Comparison of ENCODE assay signal across 1 cellular context in genomic region chr22:41285820-41286638, GRCh38.
TF ChIP-seq lines count a peak whose summit lies in the region.

Gene RANGAP1 (minus strand): TSS chr22:41286187. CDS start chr22:41281044, 5,143 bp downstream.

TF ChIP-seq in HepG2, 621 proteins besides CTCF, POLR2A, EP300 and RAD21 (continued from another document and continues in another):
- peak; percentile 96 for TF ChIP-seq ZBTB40 (IDR thresholded peaks at IDR 0.05)
- peak; percentile 100 for TF ChIP-seq ZBTB40 (CRISPR knock-in tag; IDR thresholded peaks at IDR 0.05)
- no peak for TF ChIP-seq ZSCAN21 (CRISPR knock-in tag; IDR thresholded peaks at IDR 0.05; ENCODE audit: borderline replicate concordance)
- no peak for TF ChIP-seq RBAK (CRISPR knock-in tag; IDR thresholded peaks at IDR 0.05)
- TF ChIP-seq ZNF780A (CRISPR knock-in tag; IDR thresholded peaks at IDR 0.05): no peak
- TF ChIP-seq SRY (CRISPR knock-in tag; IDR thresholded peaks at IDR 0.05): no peak; the same call in 1 of the 2 replicates
- TF ChIP-seq ISL2 (CRISPR knock-in tag; IDR thresholded peaks at IDR 0.05): no peak; the same call in 1 of the 2 replicates
- peak; percentile 66; the same call in 1 of the 2 replicates for TF ChIP-seq NFKB2 (CRISPR knock-in tag; IDR thresholded peaks at IDR 0.05; ENCODE audit: borderline replicate concordance)
- TF ChIP-seq BCL6 (CRISPR knock-in tag; IDR thresholded peaks at IDR 0.05): no peak
- no peak for TF ChIP-seq ZNF792 (CRISPR knock-in tag; IDR thresholded peaks at IDR 0.05)
- peak; percentile 71 for TF ChIP-seq HNRNPLL (IDR thresholded peaks at IDR 0.05; ENCODE audit: low read depth, low read length, poor library complexity, severe bottlenecking)
- TF ChIP-seq ZNF775 (CRISPR knock-in tag; IDR thresholded peaks at IDR 0.05; ENCODE audit: borderline replicate concordance): no peak
- no peak; the same call in 1 of the 2 replicates for TF ChIP-seq PHF21A (CRISPR knock-in tag; IDR thresholded peaks at IDR 0.05)
- 0 out of 2 replicates have a peak, but pooled peaks have one; percentile 36 for TF ChIP-seq ZHX1 (CRISPR knock-in tag; IDR thresholded peaks at IDR 0.05; ENCODE audit: low read depth)
- no peak for TF ChIP-seq TOE1 (CRISPR knock-in tag; IDR thresholded peaks at IDR 0.05)
- no peak for TF ChIP-seq PHF8 (CRISPR knock-in tag; IDR thresholded peaks at IDR 0.05)
- TF ChIP-seq SALL1 (CRISPR knock-in tag; IDR thresholded peaks at IDR 0.05): peak; percentile 29; the same call in 1 of the 2 replicates
- TF ChIP-seq TEAD3 (CRISPR knock-in tag; optimal IDR thresholded peaks at IDR 0.05; ENCODE audit: borderline replicate concordance): peak; percentile 25
- no peak for TF ChIP-seq ZNF572 (CRISPR knock-in tag; IDR thresholded peaks at IDR 0.05)
- no peak for TF ChIP-seq ZNF337 (CRISPR knock-in tag; IDR thresholded peaks at IDR 0.05; ENCODE audit: borderline replicate concordance, low read depth)
- no peak for TF ChIP-seq ZSCAN22 (CRISPR knock-in tag; IDR thresholded peaks at IDR 0.05)
- TF ChIP-seq NFYB (CRISPR knock-in tag; IDR thresholded peaks at IDR 0.05): peak; percentile 79
- TF ChIP-seq RFX3 (CRISPR knock-in tag; IDR thresholded peaks at IDR 0.05): no peak
- peak; percentile 94; the same call in 1 of the 2 replicates for TF ChIP-seq E2F2 (CRISPR knock-in tag; IDR thresholded peaks at IDR 0.05; ENCODE audit: borderline replicate concordance)
- no peak for TF ChIP-seq SCMH1 (CRISPR knock-in tag; IDR thresholded peaks at IDR 0.05; ENCODE audit: borderline replicate concordance)
- TF ChIP-seq HMGXB3 (CRISPR knock-in tag; IDR thresholded peaks at IDR 0.05; ENCODE audit: borderline replicate concordance): no peak
- 0 out of 2 replicates have a peak, but pooled peaks have one; percentile 60 for TF ChIP-seq SNAPC2 (CRISPR knock-in tag; IDR thresholded peaks at IDR 0.05)
- no peak; the same call in 1 of the 2 replicates for TF ChIP-seq NR2F2 (IDR thresholded peaks at IDR 0.05; ENCODE audit: borderline replicate concordance, low read depth)
- no peak; the same call in none of the 2 replicates for TF ChIP-seq ZNF350 (CRISPR knock-in tag; IDR thresholded peaks at IDR 0.05; ENCODE audit: borderline replicate concordance, low read depth)
- no peak for TF ChIP-seq TRIM24 (CRISPR knock-in tag; IDR thresholded peaks at IDR 0.05)
- TF ChIP-seq THRA (CRISPR knock-in tag; IDR thresholded peaks at IDR 0.05; ENCODE audit: borderline replicate concordance): no peak
- TF ChIP-seq ARNTL (CRISPR knock-in tag; IDR thresholded peaks at IDR 0.05): 0 out of 2 replicates have a peak, but pooled peaks have one; percentile 7
- TF ChIP-seq ZNF552 (CRISPR knock-in tag; IDR thresholded peaks at IDR 0.05; ENCODE audit: borderline replicate concordance): no peak
- TF ChIP-seq ZNF12 (CRISPR knock-in tag; IDR thresholded peaks at IDR 0.05): no peak
- TF ChIP-seq THAP11 (CRISPR knock-in tag; IDR thresholded peaks at IDR 0.05): peak; percentile 98
- TF ChIP-seq ZFP36L1 (CRISPR knock-in tag; IDR thresholded peaks at IDR 0.05): 0 out of 2 replicates have a peak, but pooled peaks have one; percentile 83
- TF ChIP-seq ZNF292 (CRISPR knock-in tag; IDR thresholded peaks at IDR 0.05; ENCODE audit: borderline replicate concordance, low read depth): no peak
- TF ChIP-seq ZSCAN30 (CRISPR knock-in tag; IDR thresholded peaks at IDR 0.05): no peak
- TF ChIP-seq KDM6A (CRISPR knock-in tag; IDR thresholded peaks at IDR 0.05; ENCODE audit: low read depth): no peak
- no peak; the same call in 1 of the 2 replicates for TF ChIP-seq ZNF670 (CRISPR knock-in tag; IDR thresholded peaks at IDR 0.05; ENCODE audit: borderline replicate concordance)
- no peak for TF ChIP-seq NFE2L1 (CRISPR knock-in tag; IDR thresholded peaks at IDR 0.05; ENCODE audit: borderline replicate concordance)
- no peak for TF ChIP-seq ZNF644 (CRISPR knock-in tag; IDR thresholded peaks at IDR 0.05; ENCODE audit: low read depth)
